ENCODE assay signal across 22 cellular contexts in the genomic region with DNA sequence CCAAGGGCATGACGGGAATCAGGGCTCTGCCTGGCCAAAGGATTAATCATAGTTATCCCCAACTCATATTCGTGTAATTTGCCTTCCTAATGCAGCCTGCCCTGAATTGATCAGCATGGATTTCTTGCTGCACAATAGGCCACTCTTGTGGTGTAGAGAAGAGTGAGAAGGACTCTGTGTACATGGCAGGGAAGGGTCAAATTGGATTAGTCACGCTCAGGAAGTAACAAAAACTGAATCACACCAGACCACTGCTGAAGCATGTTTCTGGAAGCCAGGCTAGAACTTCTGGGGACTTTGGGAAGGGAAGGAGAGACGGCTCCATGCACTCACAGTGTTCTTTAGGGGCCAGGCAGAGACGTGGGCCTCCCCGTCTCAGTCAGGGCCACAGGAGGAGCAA.
DNase-seq lines count a peak whose midpoint lies in the region; ATAC-seq and TF ChIP-seq lines count a peak whose summit lies in the region.
"Had no signal": no experiment of that assay in that cellular context is flagged by ENCODE, and none has a peak within 500 bp of the region (broad histone marks: within the 10 kb centered on the region; RNA-seq: fewer than 3 reads in every experiment).

No MANE protein-coding gene starts in this region.

- H3K36me3 ChIP-seq in mammary epithelial cell (ENCODE audit: insufficient read depth, low read length) (no peaks in the 10 kb centered on the region), mesodermal cell (ENCODE audit: control insufficient read depth, insufficient read depth, low read length) (no peaks in the 10 kb centered on the region), prostate gland (no peaks in the 10 kb centered on the region)
- H3K36me3 ChIP-seq: gastrocnemius medialis, lower lobe of right lung had no signal

- dilution Hi-C loops in mammary epithelial cell (cut with HindIII; ENCODE audit: low sequenced_read_pairs): no loop called here

- peaks cover 2% of the 10 kb centered on the region for H3K9me3 ChIP-seq in mammary epithelial cell (replicated peaks; ENCODE audit: insufficient read depth, low read length)
- H3K9me3 ChIP-seq in mesodermal cell (ENCODE audit: control insufficient read depth, low read length): no peaks in the 10 kb centered on the region
- no peaks in the 10 kb centered on the region for H3K9me3 ChIP-seq in prostate gland
- H3K9me3 ChIP-seq: gastrocnemius medialis, SK-N-SH, testis had no signal

- peaks cover 12% of the 10 kb centered on the region for H3K4me1 ChIP-seq in mammary epithelial cell (ENCODE audit: insufficient read depth, low read length)
- H3K4me1 ChIP-seq in mesodermal cell (ENCODE audit: control insufficient read depth, insufficient read depth, low read length, poor library complexity, severe bottlenecking): peaks cover 6% of the 10 kb centered on the region
- H3K4me1 ChIP-seq in prostate gland (replicated peaks): no peaks in the 10 kb centered on the region
- H3K4me1 ChIP-seq: gastrocnemius medialis, lower lobe of right lung, testis had no signal

- H3K4me3 ChIP-seq in mammary epithelial cell (replicated peaks in 1 of 3; ENCODE audit: insufficient read depth in 1 of 3, low read depth in 2 of 3, low read length in 3 of 3) (no peak overlapping the region), mesodermal cell (ENCODE audit: extremely low read depth, insufficient read depth, low read length, poor library complexity, severe bottlenecking) (no peak overlapping the region), prostate gland (no peak overlapping the region)
- H3K4me3 ChIP-seq: dorsolateral prefrontal cortex, gastrocnemius medialis, lower lobe of right lung, smooth muscle cell, testis had no signal

- intact Hi-C loops in mammary epithelial cell (cut with micrococcal nuclease) (loop anchor here (1.0 kb wide), 1 partner anchor 178 kb away; no protein-coding TSS in a partner anchor), prostate gland (cut with DNase I) (no loop called here)

- in situ Hi-C loops in mammary epithelial cell (cut with MboI; ENCODE audit: low sequenced_read_pairs in 2 of 2): loop anchor here (10.0 kb wide), 3 partner anchors 236 to 336 kb away; partner anchors contain the start of genes HMX2 (in 1 of the 2) and HMX3 (in 1 of the 2)
- in situ Hi-C loops in GM13976 (cut with MboI; ENCODE audit: low sequenced_read_pairs, unreplicated experiment): loop anchor here (10.0 kb wide), 1 partner anchor 336 kb away; no protein-coding TSS in a partner anchor

- H3K79me2 ChIP-seq in mammary epithelial cell (ENCODE audit: insufficient read depth, low read length): no peaks in the 10 kb centered on the region

- H3K9ac ChIP-seq in mammary epithelial cell (ENCODE audit: insufficient read depth, low read length): no peak overlapping the region
- H3K9ac ChIP-seq: SK-N-SH had no signal

- WGBS in mammary epithelial cell (ENCODE audit: low coverage, missing lambda C conversion rate): 54% methylated on average over 5 of the region's 6 CpGs
- 69 to 89% methylated on average over 3 to 4 of the region's 6 CpGs for WGBS in mesodermal cell (ENCODE audit: insufficient coverage in 2 of 2), 2 experiments
- 82% methylated on average over 6 of the region's 6 CpGs for WGBS in prostate gland

- CTCF ChIA-PET in mammary epithelial cell (lab: Charles Lee; ENCODE audit: low non-redundant PET): no interaction called here

- no TSS peak for BruUV-seq in mammary epithelial cell (replicated peaks; lab: Mats Ljungman, UMichigan)

- TF ChIP-seq POLR2A in prostate gland (IDR thresholded peaks at IDR 0.05): no peak

- DNase-seq in Daoy (ENCODE audit: low read depth): peak; percentile 45
- DNase-seq in HT1080 (ENCODE audit: low read depth): peak; percentile 81
- DNase-seq in mammary epithelial cell: peak; percentile 70
- DNase-seq in prostate gland (ENCODE audit: low spot score): no peak
- no peak for DNase-seq in GM13976 (ENCODE audit: low spot score)
- no peak for DNase-seq in medulla oblongata (ENCODE audit: extremely low spot score)
- DNase-seq: activated CD4-positive, alpha-beta memory T cell treated with anti-CD3 and anti-CD28 coated beads, Interleukin-2, amount 10 ng/mL, durations not matched to agents 7 days and 5 days; activated naive CD4-positive, alpha-beta T cell treated with Interleukin-2 at 50 U/mL for 16 hours; central memory CD4-positive, alpha-beta T cell; dorsolateral prefrontal cortex; gastrocnemius medialis; GDM1; lower lobe of right lung; NCI-H510A; NK-92 treated with Interleukin-12 subunit alpha and Interleukin-12 subunit beta, amount 100 ng/mL, for 24 hours; stimulated activated naive B cell treated with anti-CD40 and anti-IgM and Interleukin-4, amounts not matched to agents 10 μg/mL and 1 μg/mL and 100 μg/mL, for 72 hours; testis had no signal

- peak overlapping the region; percentile 34 for H3K4me2 ChIP-seq in mammary epithelial cell (ENCODE audit: insufficient read depth, low read depth, low read length)
- H3K4me2 ChIP-seq: SK-N-SH, smooth muscle cell had no signal

- peak overlapping the region; percentile 60 for H2AFZ ChIP-seq in mammary epithelial cell (ENCODE audit: low read depth, low read length)

- no peaks in the 10 kb centered on the region for H3K27me3 ChIP-seq in mammary epithelial cell (ENCODE audit: insufficient read depth, low read length)
- peaks cover 2% of the 10 kb centered on the region for H3K27me3 ChIP-seq in prostate gland (replicated peaks; ENCODE audit: insufficient read depth)
- H3K27me3 ChIP-seq: gastrocnemius medialis, testis had no signal

- TF ChIP-seq CTCF in mammary epithelial cell (conservative IDR thresholded peaks at IDR 0.05 in 1 of 2, IDR thresholded peaks at IDR 0.05 in 1 of 2; ENCODE audit: extremely low read depth in 1 of 2, insufficient read depth in 1 of 2, low read depth in 1 of 2, low read length in 2 of 2): no peak
- TF ChIP-seq CTCF in prostate gland (IDR thresholded peaks at IDR 0.05): no peak
- no peak for TF ChIP-seq CTCF in GM13976 (IDR thresholded peaks at IDR 0.05; ENCODE audit: borderline replicate concordance, control extremely low read depth, extremely low read depth, insufficient read depth, missing control alignments)

- no peak for ATAC-seq in HG03342 (IDR thresholded peaks at IDR 0.05; ENCODE audit: unreplicated experiment)
- ATAC-seq: gastrocnemius medialis; lower lobe of right lung; stimulated activated naive B cell treated with anti-CD40 and anti-IgM and Interleukin-4, amounts not matched to agents 10 μg/mL and 1 μg/mL and 100 μg/mL, for 72 hours; WTC11 had no signal

- H3K27ac ChIP-seq in mammary epithelial cell (ENCODE audit: insufficient read depth, low read depth, low read length): no peak overlapping the region
- H3K27ac ChIP-seq in mesodermal cell (ENCODE audit: low read depth, low read length, severe bottlenecking): peak overlapping the region; percentile 47
- H3K27ac ChIP-seq in prostate gland: no peak overlapping the region
- H3K27ac ChIP-seq: gastrocnemius medialis, lower lobe of right lung, testis had no signal

- H4K20me1 ChIP-seq in mammary epithelial cell (ENCODE audit: insufficient read depth, low read length): no peaks in the 10 kb centered on the region

Comparison
In these comparisons a context has a peak if more than half of its experiments do, and no peak if none do; other contexts are left out.
1. DNase-seq: peak in Daoy (single experiment), HT1080 (single experiment) and mammary epithelial cell (single experiment); none in prostate gland (single experiment), GM13976 (single experiment) and medulla oblongata (single experiment).